ENCODE assay signal across 16 cellular contexts in the genomic region with DNA sequence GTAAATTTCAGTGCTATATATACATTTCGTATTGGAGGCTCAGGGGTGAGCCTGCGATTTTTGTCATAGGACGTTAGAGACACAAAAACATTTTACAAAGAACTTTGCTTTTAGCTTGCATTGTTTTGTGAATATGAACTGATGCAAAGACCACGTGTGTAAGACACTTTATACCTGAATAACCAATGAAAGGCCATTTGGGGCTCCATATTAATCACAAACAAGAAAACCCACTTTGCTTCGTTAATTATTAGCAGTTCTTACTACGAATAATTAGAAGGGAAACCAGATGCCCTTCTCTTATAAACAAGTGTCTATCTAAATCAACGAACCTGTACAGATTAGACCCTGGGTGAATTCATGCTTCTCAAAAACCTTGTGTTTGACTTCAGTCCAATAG. TPM values are rescaled to one million over a fixed set of nuclear protein-coding genes. Genes with fewer than 3 reads are reported as not detected.
DNase-seq lines count a peak whose midpoint lies in the region; ATAC-seq and TF ChIP-seq lines count a peak whose summit lies in the region.
"Had no signal": no experiment of that assay in that cellular context is flagged by ENCODE, and none has a peak within 500 bp of the region (broad histone marks: within the 10 kb centered on the region; RNA-seq: fewer than 3 reads in every experiment).

No MANE protein-coding gene starts in this region.

- intact Hi-C loops in lower lobe of right lung (cut with DNase I): no loop called here
- intact Hi-C loops in stomach (cut with DNase I; ENCODE audit: low total_unique reads): no loop called here

- peaks cover 18% of the 10 kb centered on the region for H3K9me3 Mint-ChIP-seq in activated naive CD8-positive, alpha-beta T cell treated with anti-CD3 and anti-CD28 coated beads, Interleukin-2, amount 50 U/mL, for 24 hours

- peaks cover 6% of the 10 kb centered on the region for H3K36me3 Mint-ChIP-seq in activated naive CD8-positive, alpha-beta T cell treated with anti-CD3 and anti-CD28 coated beads, Interleukin-2, amount 50 U/mL, for 24 hours (ENCODE audit: low read depth)

- no peak for ATAC-seq in lower lobe of right lung
- no peak for ATAC-seq in GM21576 (IDR thresholded peaks at IDR 0.05; ENCODE audit: unreplicated experiment)
- no peak for ATAC-seq in activated naive CD8-positive, alpha-beta T cell treated with anti-CD3 and anti-CD28 coated beads, Interleukin-2, amount 50 U/mL, for 24 hours
- ATAC-seq: mucosa of descending colon, T-helper 17 cell had no signal

- peaks cover 36% of the 10 kb centered on the region for H3K27me3 Mint-ChIP-seq in activated naive CD8-positive, alpha-beta T cell treated with anti-CD3 and anti-CD28 coated beads, Interleukin-2, amount 50 U/mL, for 24 hours

- no peaks in the 10 kb centered on the region for H3K27me3 ChIP-seq in ectodermal cell (ENCODE audit: control insufficient read depth, insufficient read depth, low read length, poor library complexity, severe bottlenecking)
- H3K27me3 ChIP-seq in lower lobe of right lung (ENCODE audit: low read depth): no peaks in the 10 kb centered on the region
- peaks cover 4 to 13% (median 10%) of the 10 kb centered on the region in 3 donors for H3K27me3 ChIP-seq in stomach

- no peak for TF ChIP-seq CTCF in lower lobe of right lung (IDR thresholded peaks at IDR 0.05)
- no peak for TF ChIP-seq CTCF in stomach (IDR thresholded peaks at IDR 0.05)

- TF ChIP-seq EP300 in stomach (IDR thresholded peaks at IDR 0.05): no peak

- H3K27ac Mint-ChIP-seq in activated naive CD8-positive, alpha-beta T cell treated with anti-CD3 and anti-CD28 coated beads, Interleukin-2, amount 50 U/mL, for 24 hours: no peak overlapping the region
- H3K27ac Mint-ChIP-seq: T-helper 17 cell had no signal

- no peak for TF ChIP-seq POLR2A in stomach (IDR thresholded peaks at IDR 0.05)

- WGBS in ectodermal cell, 2 experiments: 1 to 7% methylated on average over 5 to 7 of the region's 7 CpGs
- WGBS in stomach, 5 donors: 30 to 57% (median 41%) methylated on average over 7 of the region's 7 CpGs

- H3K27ac ChIP-seq in ectodermal cell (ENCODE audit: insufficient read depth, low read depth, low read length, poor library complexity, severe bottlenecking): no peak overlapping the region
- peak overlapping the region; percentile 79 for H3K27ac ChIP-seq in lower lobe of right lung
- peak overlapping the region in 3 of 5 donors; percentile 70 to 78 (median 73) for H3K27ac ChIP-seq in stomach

- DNase-seq in NCI-H1092 treated with DMSO at 0.1 percent for 48 hours (lab: John Stamatoyannopoulos, UW): peak; percentile 70
- DNase-seq in NCI-H1092 (lab: John Stamatoyannopoulos, UW): no peak
- DNase-seq in lower lobe of right lung: no peak
- no peak for DNase-seq in stomach
- no peak for DNase-seq in KG1 (lab: John Stamatoyannopoulos, UW)
- DNase-seq in activated naive CD8-positive, alpha-beta T cell treated with anti-CD3 and anti-CD28 coated beads, Interleukin-2, amount 50 U/mL, for 24 hours: no peak
- DNase-seq: 8988T; aorta; DMS79 treated with DMSO at 0.1 percent for 48 hours; NCI-H1417; stimulated activated CD4-positive, alpha-beta T cell treated with anti-CD3 and anti-CD28 coated beads, Interleukin-4, amount 100 ng/mL, for 1 hour; T-helper 17 cell had no signal

- H3K4me3 Mint-ChIP-seq in activated naive CD8-positive, alpha-beta T cell treated with anti-CD3 and anti-CD28 coated beads, Interleukin-2, amount 50 U/mL, for 24 hours: no peak overlapping the region
- H3K4me3 Mint-ChIP-seq: T-helper 17 cell had no signal

- H3K4me1 Mint-ChIP-seq in activated naive CD8-positive, alpha-beta T cell treated with anti-CD3 and anti-CD28 coated beads, Interleukin-2, amount 50 U/mL, for 24 hours: peaks cover 4% of the 10 kb centered on the region
- H3K4me1 Mint-ChIP-seq: T-helper 17 cell had no signal

- H3K36me3 ChIP-seq in ectodermal cell (ENCODE audit: control insufficient read depth, insufficient read depth, low read length): peaks cover 2% of the 10 kb centered on the region
- H3K36me3 ChIP-seq in lower lobe of right lung: no peaks in the 10 kb centered on the region
- H3K36me3 ChIP-seq in stomach: no peaks in the 10 kb centered on the region

- peak overlapping the region; percentile 75 for H3K4me3 ChIP-seq in ectodermal cell (ENCODE audit: insufficient read depth, low read depth, low read length)
- H3K4me3 ChIP-seq in lower lobe of right lung: peak overlapping the region; percentile 58
- H3K4me3 ChIP-seq in stomach: peak overlapping the region; percentile 43 to 55 (median 48)
- H3K4me3 ChIP-seq: mucosa of descending colon had no signal

- H3K4me1 ChIP-seq in ectodermal cell (ENCODE audit: control insufficient read depth, insufficient read depth, low read length) (peaks cover 5% of the 10 kb centered on the region), lower lobe of right lung (peaks cover 3% of the 10 kb centered on the region), stomach (peaks cover 0 to 11% (median 4%) of the 10 kb centered on the region in 4 donors)

- H3K9me3 ChIP-seq in ectodermal cell (ENCODE audit: control insufficient read depth, low read length) (peaks cover 2% of the 10 kb centered on the region), lower lobe of right lung (no peaks in the 10 kb centered on the region), stomach (peaks cover 0 to 17% (median 10%) of the 10 kb centered on the region in 4 donors)
- H3K9me3 ChIP-seq: mucosa of descending colon had no signal

RNA-seq across cellular contexts. Expression of a gene that starts 1.1 kb away (rescaled TPM):
- polyA plus RNA-seq in ectodermal cell (2013, experiment 1 of 4): 35.1 TPM
- 29.0 TPM for polyA plus RNA-seq in ectodermal cell (2013, experiment 2 of 4)
- 27.0 TPM for polyA plus RNA-seq in ectodermal cell (2013, experiment 3 of 4)
- 27.6 TPM for polyA plus RNA-seq in ectodermal cell (2013, experiment 4 of 4)
- total RNA-seq in lower lobe of right lung: 28.1 TPM
- total RNA-seq in stomach: 1 to 10 TPM in 2 of 5 donors, under 1 TPM in 1, not detected in 2; 0.89 to 9.0 (median 6.8) TPM
- polyA plus RNA-seq in stomach: 10 to 100 TPM in 1 of 3 donors, 1 to 10 TPM in 2; 4.4 to 11.6 (median 5.4) TPM
- total RNA-seq: activated CD8-positive, alpha-beta memory T cell treated with anti-CD3 and anti-CD28 coated beads for 36 hours; T-helper 17 cell had no signal
